ENCODE assay signal across 8 cellular contexts in the genomic region with DNA sequence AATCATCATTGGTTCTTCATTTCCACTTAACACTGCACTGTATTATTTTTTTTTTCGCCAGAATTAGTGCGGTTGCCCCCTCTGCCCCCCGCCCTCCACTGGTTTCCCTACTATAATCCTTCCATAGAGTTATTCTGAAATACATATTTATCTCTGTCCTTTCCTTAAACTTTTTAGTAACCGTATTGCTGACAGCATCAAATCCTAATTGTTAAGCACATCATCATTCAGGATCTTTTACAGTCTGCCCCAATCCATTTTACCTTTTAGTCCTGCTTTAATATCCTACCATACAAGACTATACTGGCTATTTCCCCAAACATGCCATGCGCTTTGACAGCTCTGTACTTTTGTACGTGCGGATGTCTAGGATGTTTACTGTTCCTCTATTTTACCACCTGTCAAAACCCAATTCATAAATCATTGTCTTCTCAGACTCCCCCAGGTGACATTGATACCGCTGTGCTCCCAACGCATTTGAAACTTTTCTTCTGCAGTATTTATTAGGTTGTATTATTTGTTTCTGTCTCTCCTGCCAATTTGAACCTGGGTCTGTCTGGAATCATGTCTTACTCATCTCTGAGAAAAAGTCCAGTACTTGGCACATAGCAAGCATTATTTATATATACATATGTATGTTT. TPM values are rescaled to one million over a fixed set of nuclear protein-coding genes. Genes with fewer than 3 reads are reported as not detected.
DNase-seq lines count a peak whose midpoint lies in the region; ATAC-seq and TF ChIP-seq lines count a peak whose summit lies in the region.

No MANE protein-coding gene starts in this region.

- H3K27me3 ChIP-seq in GM06990 (replicated peaks; ENCODE audit: control insufficient read depth, insufficient read depth, low read length) (no peaks in the 10 kb centered on the region), Karpas-422 (ENCODE audit: low read length) (no peaks in the 10 kb centered on the region), lower lobe of right lung (ENCODE audit: low read depth) (no peaks in the 10 kb centered on the region), upper lobe of right lung (no peaks in the 10 kb centered on the region)

- TF ChIP-seq CTCF in GM06990 (IDR thresholded peaks at IDR 0.05; ENCODE audit: insufficient read depth, low read length, poor library complexity, severe bottlenecking) (no peak), astrocyte of the spinal cord (IDR thresholded peaks at IDR 0.05; ENCODE audit: low read depth, low read length) (no peak), lower lobe of right lung (IDR thresholded peaks at IDR 0.05) (no peak), upper lobe of right lung (IDR thresholded peaks at IDR 0.05) (no peak)

- DNase-seq in GM06990 (ENCODE audit: extremely low read depth, insufficient read length) = no peak
- peak; percentile 77 for DNase-seq in Karpas-422
- DNase-seq in astrocyte of the spinal cord (ENCODE audit: low read depth, low spot score) = peak; percentile 15
- no peak for DNase-seq in lower lobe of right lung
- no peak for DNase-seq in upper lobe of right lung
- DNase-seq in iPS-NIHi11 (ENCODE audit: low spot score) = no peak
- DNase-seq in COLO829 (ENCODE audit: low spot score) = no peak

- peak overlapping the region; percentile 75 for H3K27ac ChIP-seq in Karpas-422 (ENCODE audit: low read length)
- H3K27ac ChIP-seq in lower lobe of right lung = peak overlapping the region; percentile 96
- peak overlapping the region; percentile 97 for H3K27ac ChIP-seq in upper lobe of right lung

- H3K9me2 ChIP-seq in Karpas-422 (replicated peaks; ENCODE audit: insufficient read depth, low read length) = no peaks in the 10 kb centered on the region

- H3K36me3 ChIP-seq in GM06990 (ENCODE audit: control insufficient read depth, insufficient read depth, low read length) = no peaks in the 10 kb centered on the region
- H3K36me3 ChIP-seq in Karpas-422 (ENCODE audit: insufficient read depth, low read length) = peaks cover 11% of the 10 kb centered on the region; the same call in 1 of the 2 replicates
- no peaks in the 10 kb centered on the region for H3K36me3 ChIP-seq in lower lobe of right lung
- H3K36me3 ChIP-seq in upper lobe of right lung = no peaks in the 10 kb centered on the region

- peak overlapping the region; percentile 87 for H3K4me3 ChIP-seq in GM06990 (replicated peaks; ENCODE audit: low read depth, low read length)
- H3K4me3 ChIP-seq in Karpas-422 (ENCODE audit: low read length) = peak overlapping the region; percentile 85
- peak overlapping the region; percentile 78 for H3K4me3 ChIP-seq in astrocyte of the spinal cord (ENCODE audit: low read depth, low read length)
- H3K4me3 ChIP-seq in lower lobe of right lung = peak overlapping the region; percentile 82
- peak overlapping the region; percentile 97 for H3K4me3 ChIP-seq in upper lobe of right lung

- in situ Hi-C loops in astrocyte of the spinal cord (cut with HindIII; ENCODE audit: low sequenced_read_pairs) = no loop called here

- H3K4me2 ChIP-seq in Karpas-422 (ENCODE audit: low read depth, low read length, poor library complexity, severe bottlenecking) = peak overlapping the region; percentile 96

- H3K9me3 ChIP-seq in Karpas-422 (ENCODE audit: low read length) (no peaks in the 10 kb centered on the region), lower lobe of right lung (no peaks in the 10 kb centered on the region), upper lobe of right lung (no peaks in the 10 kb centered on the region)

- H2AFZ ChIP-seq in Karpas-422 (ENCODE audit: low read length) = no peak overlapping the region

- ATAC-seq in lower lobe of right lung (no peak), upper lobe of right lung (no peak), GM18868 (IDR thresholded peaks at IDR 0.05; ENCODE audit: unreplicated experiment) (no peak)

- intact Hi-C loops in lower lobe of right lung (cut with DNase I) (loop anchor here (10.0 kb wide), 1 partner anchor 75 kb away; a partner anchor contains a TSS), upper lobe of right lung (cut with DNase I) (no loop called here)

- H3K4me1 ChIP-seq in Karpas-422 (ENCODE audit: low read length) (peaks cover 57% of the 10 kb centered on the region), lower lobe of right lung (peaks cover 57% of the 10 kb centered on the region), upper lobe of right lung (peaks cover 46% of the 10 kb centered on the region)

- H3K9ac ChIP-seq in Karpas-422 (ENCODE audit: low read length) = peak overlapping the region; percentile 93

- peaks cover 17% of the 10 kb centered on the region; the same call in 1 of the 2 replicates for H4K20me1 ChIP-seq in Karpas-422 (ENCODE audit: insufficient read depth, low read depth, low read length)

- peaks cover 96% of the 10 kb centered on the region for H3K79me2 ChIP-seq in Karpas-422 (ENCODE audit: low read length)

RNA-seq across cellular contexts. Expression of a gene that starts 1.0 kb away (rescaled TPM):
- total RNA-seq in Karpas-422 (2014; rRNA removed; shearing (Covaris generic); ENCODE audit: low replicate concordance) = 48.2 and 70.1 TPM in 2 replicates
- total RNA-seq in lower lobe of right lung (55.2 TPM), upper lobe of right lung (64.1 TPM)

RNA-seq across cellular contexts. Expression of a gene that starts 1.5 kb away (rescaled TPM):
- total RNA-seq in Karpas-422 (2014; rRNA removed; shearing (Covaris generic); ENCODE audit: low replicate concordance) = 56.7 and 76.3 TPM in 2 replicates
- 14.1 TPM for total RNA-seq in lower lobe of right lung
- 20.8 TPM for total RNA-seq in upper lobe of right lung

Comparison
In these comparisons a context has a peak if more than half of its experiments do, and no peak if none do; other contexts are left out.
1. DNase-seq: peak in Karpas-422 (single experiment) and astrocyte of the spinal cord (single experiment); none in GM06990 (single experiment), lower lobe of right lung (single experiment), upper lobe of right lung (single experiment), iPS-NIHi11 (single experiment) and COLO829 (single experiment).
2. Peak in every context shown above with its lines, with median percentiles within 50 percentile points of each other: H3K4me3 ChIP-seq and H3K27ac ChIP-seq.